ENCODE assay signal across 29 cellular contexts in genomic region chr16:82384897-82385296, GRCh38.
"Had no signal": no experiment of that assay in that cellular context is flagged by ENCODE, and none has a peak within 500 bp of the region (broad histone marks: within the 10 kb centered on the region; RNA-seq: fewer than 3 reads in every experiment).

No MANE protein-coding gene starts in this region.

- DNase-seq: stimulated activated CD4-positive, alpha-beta T cell treated with anti-CD3 and anti-CD28 coated beads, Interleukin-2, amount 100 ng/mL, for 48 hours; stimulated activated CD4-positive, alpha-beta T cell treated with anti-CD3 and anti-CD28 coated beads, Interleukin-4, amount 100 ng/mL, for 1 hour; stimulated activated CD4-positive, alpha-beta T cell treated with anti-CD3 and anti-CD28 coated beads, Interleukin-4, amount 100 ng/mL, for 24 hours; stimulated activated CD4-positive, alpha-beta T cell treated with anti-CD3 and anti-CD28 coated beads, Interleukin-4, amount 100 ng/mL, for 4 hours; stimulated activated CD8-positive, alpha-beta memory T cell treated with anti-CD3 and anti-CD28 coated beads, Interleukin-4, amount 100 ng/mL, for 48 hours; stimulated activated naive B cell treated with anti-CD40 and anti-IgM and Interleukin-4, amounts not matched to agents 10 μg/mL and 1 μg/mL and 100 μg/mL, for 72 hours; stimulated activated naive CD4-positive, alpha-beta T cell; stimulated activated naive CD4-positive, alpha-beta T cell treated with Interleukin-2 at 50 U/mL for 16 hours; stimulated activated naive CD8-positive, alpha-beta T cell treated with anti-CD3 and anti-CD28 coated beads, Interleukin-15, amount 100 ng/mL, for 72 hours; stimulated activated naive CD8-positive, alpha-beta T cell treated with anti-CD3 and anti-CD28 coated beads, Interleukin-15, Interleukin-2, amounts not matched to agents 100 U/mL and 50 U/mL, for 24 hours; stomach; substantia nigra; testis; thyroid gland; tibial artery; transverse colon; trophoblast cell; upper lobe of left lung; upper lobe of right lung; uterus had no signal

- H3K36me3 Mint-ChIP-seq: stimulated activated effector memory CD8-positive, alpha-beta T cell treated with anti-CD3 and anti-CD28 coated beads, Interleukin-12 subunit alpha, Interleukin-12 subunit beta, amount 100 ng/mL, for 72 hours; stimulated activated memory B cell treated with anti-CD40 and anti-IgM and Interleukin-4, amounts not matched to agents 10 μg/mL and 1 μg/mL and 100 μg/mL, for 72 hours; stimulated activated naive B cell treated with anti-CD40 and anti-IgM and Interleukin-4, amounts not matched to agents 10 μg/mL and 1 μg/mL and 100 μg/mL, for 72 hours; type B pancreatic cell had no signal

- H3K27ac ChIP-seq: stomach, suprapubic skin, testis, thoracic aorta, thyroid gland, tibial artery, tibial nerve, transverse colon, upper lobe of left lung, upper lobe of right lung, uterus, vagina had no signal

- H3K4me3 ChIP-seq: stomach, suprapubic skin, testis, thoracic aorta, thyroid gland, tibial artery, tibial nerve, transverse colon, upper lobe of left lung, upper lobe of right lung, uterus, vagina had no signal

- H3K27me3 Mint-ChIP-seq: stimulated activated naive CD8-positive, alpha-beta T cell treated with anti-CD3 and anti-CD28 coated beads, Interleukin-15, amount 100 ng/mL, for 72 hours; stimulated activated naive CD8-positive, alpha-beta T cell treated with anti-CD3 and anti-CD28 coated beads, Interleukin-15, Interleukin-2, amounts not matched to agents 100 ng/mL and 50 ng/mL, for 24 hours had no signal

- H3K27me3 ChIP-seq: stomach, suprapubic skin, testis, thyroid gland, tibial artery, tibial nerve, transverse colon, upper lobe of left lung, upper lobe of right lung, uterus, vagina had no signal

- H3K9me3 ChIP-seq: stomach, suprapubic skin, testis, thoracic aorta, thyroid gland, tibial artery, tibial nerve, transverse colon, upper lobe of left lung, upper lobe of right lung, uterus, vagina had no signal

- H3K4me3 Mint-ChIP-seq: stimulated activated effector memory CD8-positive, alpha-beta T cell treated with anti-CD3 and anti-CD28 coated beads, Interleukin-12 subunit alpha, Interleukin-12 subunit beta, amount 100 ng/mL, for 72 hours; stimulated activated memory B cell treated with anti-CD40 and anti-IgM and Interleukin-4, amounts not matched to agents 10 μg/mL and 1 μg/mL and 100 μg/mL, for 72 hours; stimulated activated naive B cell treated with anti-CD40 and anti-IgM and Interleukin-4, amounts not matched to agents 10 μg/mL and 1 μg/mL and 100 μg/mL, for 72 hours; stimulated activated naive CD8-positive, alpha-beta T cell treated with anti-CD3 and anti-CD28 coated beads, Interleukin-15, amount 100 ng/mL, for 72 hours; stimulated activated naive CD8-positive, alpha-beta T cell treated with anti-CD3 and anti-CD28 coated beads, Interleukin-15, Interleukin-2, amounts not matched to agents 100 ng/mL and 50 ng/mL, for 24 hours; type B pancreatic cell had no signal

- FAIRE-seq: urothelium cell line had no signal

- H3K36me3 ChIP-seq: stomach, suprapubic skin, thoracic aorta, thyroid gland, tibial artery, tibial nerve, transverse colon, upper lobe of left lung, upper lobe of right lung, uterus, vagina had no signal

- H3K27ac Mint-ChIP-seq: stimulated activated effector memory CD8-positive, alpha-beta T cell treated with anti-CD3 and anti-CD28 coated beads, Interleukin-12 subunit alpha, Interleukin-12 subunit beta, amount 100 ng/mL, for 72 hours; stimulated activated memory B cell treated with anti-CD40 and anti-IgM and Interleukin-4, amounts not matched to agents 10 μg/mL and 1 μg/mL and 100 μg/mL, for 72 hours; stimulated activated naive B cell treated with anti-CD40 and anti-IgM and Interleukin-4, amounts not matched to agents 10 μg/mL and 1 μg/mL and 100 μg/mL, for 72 hours; stimulated activated naive CD8-positive, alpha-beta T cell treated with anti-CD3 and anti-CD28 coated beads, Interleukin-15, amount 100 ng/mL, for 72 hours; stimulated activated naive CD8-positive, alpha-beta T cell treated with anti-CD3 and anti-CD28 coated beads, Interleukin-15, Interleukin-2, amounts not matched to agents 100 ng/mL and 50 ng/mL, for 24 hours; type B pancreatic cell had no signal

- H3K4me1 Mint-ChIP-seq: stimulated activated effector memory CD8-positive, alpha-beta T cell treated with anti-CD3 and anti-CD28 coated beads, Interleukin-12 subunit alpha, Interleukin-12 subunit beta, amount 100 ng/mL, for 72 hours; stimulated activated memory B cell treated with anti-CD40 and anti-IgM and Interleukin-4, amounts not matched to agents 10 μg/mL and 1 μg/mL and 100 μg/mL, for 72 hours; stimulated activated naive B cell treated with anti-CD40 and anti-IgM and Interleukin-4, amounts not matched to agents 10 μg/mL and 1 μg/mL and 100 μg/mL, for 72 hours; stimulated activated naive CD8-positive, alpha-beta T cell treated with anti-CD3 and anti-CD28 coated beads, Interleukin-15, amount 100 ng/mL, for 72 hours had no signal

- H3K9me3 Mint-ChIP-seq: stimulated activated effector memory CD8-positive, alpha-beta T cell treated with anti-CD3 and anti-CD28 coated beads, Interleukin-12 subunit alpha, Interleukin-12 subunit beta, amount 100 ng/mL, for 72 hours; stimulated activated naive CD8-positive, alpha-beta T cell treated with anti-CD3 and anti-CD28 coated beads, Interleukin-15, Interleukin-2, amounts not matched to agents 100 ng/mL and 50 ng/mL, for 24 hours had no signal

- ATAC-seq: stimulated activated memory B cell treated with anti-CD40 and anti-IgM and Interleukin-4, amounts not matched to agents 10 μg/mL and 1 μg/mL and 100 μg/mL, for 72 hours; stimulated activated naive B cell treated with anti-CD40 and anti-IgM and Interleukin-4, amounts not matched to agents 10 μg/mL and 1 μg/mL and 100 μg/mL, for 72 hours; stimulated activated naive CD8-positive, alpha-beta T cell treated with anti-CD3 and anti-CD28 coated beads, Interleukin-15, amount 100 ng/mL, for 72 hours; stimulated activated naive CD8-positive, alpha-beta T cell treated with anti-CD3 and anti-CD28 coated beads, Interleukin-15, Interleukin-2, amounts not matched to agents 100 U/mL and 50 U/mL, for 24 hours; upper lobe of right lung had no signal

- H3K4me1 ChIP-seq: stomach, suprapubic skin, testis, thyroid gland, tibial nerve, transverse colon, upper lobe of left lung, uterus, vagina had no signal
